ENCODE assay signal across 30 cellular contexts in genomic region chr1:238649200-238649599, GRCh38.
DNase-seq lines count a peak whose midpoint lies in the region; ATAC-seq, FAIRE-seq and TF ChIP-seq lines count a peak whose summit lies in the region.
"Had no signal": no experiment of that assay in that cellular context is flagged by ENCODE, and none has a peak within 500 bp of the region (broad histone marks: within the 10 kb centered on the region; RNA-seq: fewer than 3 reads in every experiment).

No MANE protein-coding gene starts in this region.

- H2BK5ac ChIP-seq in trophoblast cell (ENCODE audit: low read depth, low read length, poor library complexity), result no peak overlapping the region

- H3K27me3 Mint-ChIP-seq in GM23338 (ENCODE audit: insufficient read depth, low read depth, poor library complexity) (no peaks in the 10 kb centered on the region), astrocyte (ENCODE audit: low read depth, unreplicated experiment) (no peaks in the 10 kb centered on the region), endodermal cell (ENCODE audit: insufficient read depth) (no peaks in the 10 kb centered on the region)
- H3K27me3 Mint-ChIP-seq: activated naive CD8-positive, alpha-beta T cell treated with anti-CD3 and anti-CD28 coated beads, Interleukin-2, amount 50 U/mL, for 24 hours; brain; T-helper 17 cell had no signal

- H3K14ac ChIP-seq in trophoblast cell (ENCODE audit: low read length), result peak overlapping the region; percentile 17

- H3K18ac ChIP-seq in trophoblast cell (ENCODE audit: low read length), result no peak overlapping the region

- no peaks in the 10 kb centered on the region for H3K36me3 ChIP-seq in GM23338 (ENCODE audit: insufficient read depth)
- H3K36me3 ChIP-seq in astrocyte (ENCODE audit: insufficient read depth, low read length), result no peaks in the 10 kb centered on the region
- H3K36me3 ChIP-seq in trophoblast cell (ENCODE audit: control insufficient read depth in 1 of 2, insufficient read depth in 2 of 2, low read length in 2 of 2), result no peaks in the 10 kb centered on the region
- no peaks in the 10 kb centered on the region for H3K36me3 ChIP-seq in endodermal cell (ENCODE audit: control insufficient read depth, insufficient read depth, low read length)
- H3K36me3 ChIP-seq: esophagus muscularis mucosa, gastroesophageal sphincter, neutrophil, SJCRH30 had no signal

- no peaks in the 10 kb centered on the region for H3K36me3 Mint-ChIP-seq in GM23338 (ENCODE audit: low read depth)
- no peaks in the 10 kb centered on the region for H3K36me3 Mint-ChIP-seq in astrocyte (ENCODE audit: low read depth, unreplicated experiment)
- H3K36me3 Mint-ChIP-seq in endodermal cell (ENCODE audit: low read depth), result no peaks in the 10 kb centered on the region
- H3K36me3 Mint-ChIP-seq: brain had no signal

- H4K91ac ChIP-seq in trophoblast cell (ENCODE audit: low read depth, low read length), result peak overlapping the region; percentile 66

- H3K23ac ChIP-seq in trophoblast cell (ENCODE audit: low read length), result no peak overlapping the region

- H3K4me2 ChIP-seq in GM23338 (no peak overlapping the region), astrocyte (ENCODE audit: low read length) (peak overlapping the region; percentile 67), trophoblast cell (ENCODE audit: low read length) (no peak overlapping the region)

- H2AFZ ChIP-seq in GM23338 (no peak overlapping the region), astrocyte (ENCODE audit: low read depth, low read length) (peak overlapping the region; percentile 54), trophoblast cell (ENCODE audit: insufficient read depth, low read length, poor library complexity) (no peak overlapping the region)

- peak overlapping the region; percentile 15 for H2BK120ac ChIP-seq in trophoblast cell (ENCODE audit: insufficient read depth, low read length, poor library complexity)

- H3K9me2 ChIP-seq in GM23338 (ENCODE audit: insufficient read depth), result no peaks in the 10 kb centered on the region

- no peaks in the 10 kb centered on the region for H3F3A ChIP-seq in GM23338 (replicated peaks; ENCODE audit: low read depth)

- TF ChIP-seq CTCF in GM23338 (conservative IDR thresholded peaks at IDR 0.05; ENCODE audit: low read depth in 2 of 2), result no peak
- TF ChIP-seq CTCF in astrocyte (IDR thresholded peaks at IDR 0.05; ENCODE audit: insufficient read depth, low read depth, low read length), result no peak
- no peak for TF ChIP-seq CTCF in endodermal cell (conservative IDR thresholded peaks at IDR 0.05)

- FAIRE-seq in astrocyte (lab: Jason Lieb, UNC), result no peak
- FAIRE-seq: colon, GM19239, K562 had no signal

- H3K4me3 ChIP-seq in GM23338 (no peak overlapping the region), astrocyte (ENCODE audit: insufficient read depth, low read depth, low read length) (no peak overlapping the region), trophoblast cell (ENCODE audit: low read depth, low read length) (no peak overlapping the region), endodermal cell (ENCODE audit: low read length) (no peak overlapping the region)
- H3K4me3 ChIP-seq: esophagus muscularis mucosa, gastroesophageal sphincter, K562, SJCRH30, skin epidermis, testis had no signal

- no peak overlapping the region for H4K12ac ChIP-seq in trophoblast cell (ENCODE audit: low read depth, low read length)

- H3K4me1 ChIP-seq in GM23338 (ENCODE audit: insufficient read depth) (peaks cover 11% of the 10 kb centered on the region; the same call in 1 of the 2 replicates), astrocyte (ENCODE audit: insufficient read depth, low read length) (peaks cover 36% of the 10 kb centered on the region), trophoblast cell (ENCODE audit: control insufficient read depth in 1 of 2, insufficient read depth in 2 of 2, low read length in 2 of 2) (peaks cover 0 to 2% of the 10 kb centered on the region in 2 experiments), endodermal cell (ENCODE audit: control insufficient read depth, insufficient read depth, low read length) (peaks cover 14% of the 10 kb centered on the region)
- H3K4me1 ChIP-seq: gastroesophageal sphincter, testis had no signal

- no peaks in the 10 kb centered on the region for H3K79me2 ChIP-seq in GM23338 (replicated peaks; ENCODE audit: insufficient read depth)
- no peaks in the 10 kb centered on the region for H3K79me2 ChIP-seq in astrocyte (ENCODE audit: insufficient read depth, low read length)
- H3K79me2 ChIP-seq in trophoblast cell (ENCODE audit: control insufficient read depth, insufficient read depth, low read length, poor library complexity), result no peaks in the 10 kb centered on the region

- peak overlapping the region; percentile 50 for H2BK12ac ChIP-seq in trophoblast cell (ENCODE audit: low read length)

- H3K79me1 ChIP-seq in trophoblast cell (ENCODE audit: low read length), result peaks cover 3% of the 10 kb centered on the region

- H3K27me3 ChIP-seq in GM23338 (ENCODE audit: insufficient read depth) (no peaks in the 10 kb centered on the region), astrocyte (ENCODE audit: insufficient read depth, low read length) (no peaks in the 10 kb centered on the region), trophoblast cell (ENCODE audit: insufficient read depth, low read length) (no peaks in the 10 kb centered on the region), endodermal cell (ENCODE audit: control insufficient read depth, insufficient read depth, low read length, poor library complexity, severe bottlenecking) (no peaks in the 10 kb centered on the region)
- H3K27me3 ChIP-seq: esophagus muscularis mucosa, gastroesophageal sphincter, neutrophil, SJCRH30, testis had no signal

- no peak overlapping the region for H2AK5ac ChIP-seq in trophoblast cell (ENCODE audit: low read length)

- H3K9me3 Mint-ChIP-seq in GM23338 (no peaks in the 10 kb centered on the region), astrocyte (ENCODE audit: unreplicated experiment) (no peaks in the 10 kb centered on the region), endodermal cell (no peaks in the 10 kb centered on the region)

- ATAC-seq in GM23338, result no peak
- ATAC-seq: activated naive CD8-positive, alpha-beta T cell treated with anti-CD3 and anti-CD28 coated beads, Interleukin-2, amount 50 U/mL, for 24 hours; gastroesophageal sphincter; K562; Panc1; T-helper 17 cell had no signal

- peak overlapping the region; percentile 97 for H3K27ac Mint-ChIP-seq in GM23338
- H3K27ac Mint-ChIP-seq in astrocyte (ENCODE audit: unreplicated experiment), result peak overlapping the region; percentile 98
- H3K27ac Mint-ChIP-seq in endodermal cell, result no peak overlapping the region
- H3K27ac Mint-ChIP-seq: activated naive CD8-positive, alpha-beta T cell treated with anti-CD3 and anti-CD28 coated beads, Interleukin-2, amount 50 U/mL, for 24 hours; brain; T-helper 17 cell had no signal

- H3K27ac ChIP-seq in GM23338 (ENCODE audit: low read depth), result peak overlapping the region; percentile 60
- H3K27ac ChIP-seq in astrocyte (ENCODE audit: low read depth, low read length), result peak overlapping the region; percentile 94
- H3K27ac ChIP-seq in trophoblast cell (ENCODE audit: low read depth, low read length), result no peak overlapping the region
- no peak overlapping the region for H3K27ac ChIP-seq in endodermal cell (ENCODE audit: low read depth, low read length)
- H3K27ac ChIP-seq: esophagus muscularis mucosa, gastroesophageal sphincter, neutrophil, skin epidermis, testis had no signal

- no peaks in the 10 kb centered on the region for H4K20me1 ChIP-seq in GM23338 (replicated peaks; ENCODE audit: insufficient read depth)
- H4K20me1 ChIP-seq in astrocyte (ENCODE audit: insufficient read depth, low read length), result no peaks in the 10 kb centered on the region

- H3K4me3 Mint-ChIP-seq in GM23338 (no peak overlapping the region), astrocyte (ENCODE audit: unreplicated experiment) (no peak overlapping the region), endodermal cell (no peak overlapping the region)
- H3K4me3 Mint-ChIP-seq: activated naive CD8-positive, alpha-beta T cell treated with anti-CD3 and anti-CD28 coated beads, Interleukin-2, amount 50 U/mL, for 24 hours; brain; T-helper 17 cell had no signal

- DNase-seq in GM23338 (ENCODE audit: low spot score) (peak; percentile 5), M059J (ENCODE audit: low read depth) (peak; percentile 21), astrocyte (ENCODE audit: low read depth) (no peak), trophoblast cell (no peak), endodermal cell (no peak), C1 segment of cervical spinal cord (lab: John Stamatoyannopoulos, UW) (no peak), Kasumi-1 (lab: John Stamatoyannopoulos, UW) (no peak)
- DNase-seq: activated CD4-positive, alpha-beta T cell treated with anti-CD3 and anti-CD28 coated beads, Interleukin-2, amount 50 U/mL, for 4 hours; activated CD8-positive, alpha-beta memory T cell treated with anti-CD3 and anti-CD28 coated beads, Interleukin-2, amount 50 U/mL, for 48 hours; activated gamma-delta T cell; activated naive CD8-positive, alpha-beta T cell treated with anti-CD3 and anti-CD28 coated beads, Interleukin-2, amount 50 U/mL, for 24 hours; effector memory CD4-positive, alpha-beta T cell; hypothalamus; islet precursor cell; NCI-H1694 treated with DMSO at 0.1 percent for 48 hours; NCI-H774; SJCRH30; stimulated activated CD4-positive, alpha-beta T cell treated with anti-CD3 and anti-CD28 coated beads, Interleukin-2, amount 100 ng/mL, for 48 hours; stimulated activated naive CD4-positive, alpha-beta T cell; T-helper 17 cell; testis had no signal

- H3K4me1 Mint-ChIP-seq in GM23338 (peaks cover 30% of the 10 kb centered on the region), astrocyte (ENCODE audit: low read depth, unreplicated experiment) (peaks cover 43% of the 10 kb centered on the region), endodermal cell (peaks cover 10% of the 10 kb centered on the region)
- H3K4me1 Mint-ChIP-seq: activated naive CD8-positive, alpha-beta T cell treated with anti-CD3 and anti-CD28 coated beads, Interleukin-2, amount 50 U/mL, for 24 hours; T-helper 17 cell had no signal

- H3K4ac ChIP-seq in trophoblast cell (ENCODE audit: low read depth, low read length), result no peak overlapping the region

- H3K9me3 ChIP-seq in astrocyte (ENCODE audit: insufficient read depth, low read depth, low read length) (no peaks in the 10 kb centered on the region), trophoblast cell (ENCODE audit: insufficient read depth, low read depth, low read length) (no peaks in the 10 kb centered on the region), endodermal cell (ENCODE audit: control insufficient read depth, low read length) (peaks cover 4% of the 10 kb centered on the region)
- H3K9me3 ChIP-seq: gastroesophageal sphincter, neutrophil, SJCRH30, testis had no signal

- peak overlapping the region; percentile 17 for H4K8ac ChIP-seq in trophoblast cell (ENCODE audit: low read depth, low read length)

- H3K9ac ChIP-seq in astrocyte (ENCODE audit: low read length), result peak overlapping the region; percentile 67
- no peak overlapping the region for H3K9ac ChIP-seq in trophoblast cell (ENCODE audit: low read length)
- no peak overlapping the region for H3K9ac ChIP-seq in endodermal cell (ENCODE audit: extremely low read depth, low read length, poor library complexity, severe bottlenecking)

Comparison
In these comparisons a context has a peak if more than half of its experiments do, and no peak if none do; other contexts are left out.
1. DNase-seq: peak in GM23338 (single experiment) and M059J (single experiment); none in astrocyte (single experiment), trophoblast cell (0 of 2), endodermal cell (single experiment), C1 segment of cervical spinal cord (0 of 14) and Kasumi-1 (0 of 2).
2. H3K27ac ChIP-seq: peak in GM23338 (single experiment) and astrocyte (single experiment); none in trophoblast cell (single experiment) and endodermal cell (single experiment).